In the genomic region with DNA sequence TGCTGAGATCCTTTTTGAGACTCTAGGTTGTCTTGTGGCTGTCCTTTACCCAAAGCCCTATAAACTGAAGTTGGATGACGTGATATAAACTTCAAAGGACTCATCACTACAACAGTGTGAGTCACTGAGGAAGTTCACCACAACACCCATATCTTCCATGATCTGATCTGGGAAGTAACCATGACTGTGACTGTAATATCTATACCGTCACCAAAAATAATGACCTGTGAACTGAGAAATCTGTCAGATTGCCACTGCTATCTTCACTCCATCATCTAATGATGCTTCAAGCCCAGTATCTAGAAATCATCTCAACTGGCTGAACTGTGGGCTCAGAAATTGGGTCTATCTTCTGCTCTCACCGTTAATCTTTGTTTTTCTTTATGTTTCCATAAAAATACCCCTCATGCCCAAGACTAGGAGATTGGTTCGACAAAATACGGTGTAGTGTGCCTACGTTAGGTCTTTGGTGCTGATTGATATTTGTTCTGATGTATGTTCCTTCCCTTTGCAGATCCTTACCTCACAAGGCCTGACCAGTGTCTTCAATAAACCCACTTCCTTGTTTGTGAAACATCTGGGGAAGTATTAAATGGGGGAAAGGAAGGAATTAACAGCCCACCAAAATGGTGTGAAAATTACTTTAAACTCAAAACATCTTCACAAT, we compare ENCODE assay signal across 14 cellular contexts.
DNase-seq lines count a peak whose midpoint lies in the region; FAIRE-seq and TF ChIP-seq lines count a peak whose summit lies in the region.
"Had no signal": no experiment of that assay in that cellular context is flagged by ENCODE, and none has a peak within 500 bp of the region (broad histone marks: within the 10 kb centered on the region; RNA-seq: fewer than 3 reads in every experiment).

No MANE protein-coding gene starts in this region.

- H3K9ac ChIP-seq in GM23248, result no peak overlapping the region
- no peak overlapping the region for H3K9ac ChIP-seq in fibroblast of lung (ENCODE audit: insufficient read depth, low read length)

- WGBS in GM23248 (ENCODE audit: low coverage in 1 of 2, low lambda C conversion rate in 2 of 2, missing lambda C conversion rate in 2 of 2), 2 experiments, result 68 to 73% methylated on average over 6 of the region's 6 CpGs

- FAIRE-seq in RCC 7860 (lab: Jason Lieb, UNC), result peak; percentile 42
- no peak for FAIRE-seq in GM19239 (lab: Jason Lieb, UNC)
- FAIRE-seq: colon had no signal

- peaks cover 4% of the 10 kb centered on the region; the same call in 1 of the 2 replicates for H3K4me1 ChIP-seq in GM23248 (ENCODE audit: insufficient read depth)
- H3K4me1 ChIP-seq in fibroblast of lung (ENCODE audit: control insufficient read depth, extremely low read depth, insufficient read depth, low read length), result no peaks in the 10 kb centered on the region
- H3K4me1 ChIP-seq: SJSA1 had no signal

- H3K36me3 ChIP-seq in GM23248 (ENCODE audit: low read depth) (no peaks in the 10 kb centered on the region), fibroblast of lung (ENCODE audit: control insufficient read depth, insufficient read depth, low read length) (no peaks in the 10 kb centered on the region)
- H3K36me3 ChIP-seq: SJSA1 had no signal

- H3K27ac ChIP-seq in GM23248, result no peak overlapping the region
- no peak overlapping the region for H3K27ac ChIP-seq in fibroblast of lung (ENCODE audit: insufficient read depth, low read length)
- H3K27ac ChIP-seq: HL-60, SJSA1 had no signal

- peak; percentile 89 for DNase-seq in A172 (ENCODE audit: low spot score)
- DNase-seq in GM23248, result peak; percentile 68
- peak; percentile 87 for DNase-seq in RCC 7860 (ENCODE audit: low spot score)
- DNase-seq in fibroblast of lung (ENCODE audit: low read depth in 2 of 2), result peak; percentile 9 to 57
- no peak for DNase-seq in stimulated activated naive CD4-positive, alpha-beta T cell (lab: John Stamatoyannopoulos, UW)
- DNase-seq in nucleus accumbens (lab: John Stamatoyannopoulos, UW), result no peak
- no peak for DNase-seq in GM19239 (ENCODE audit: insufficient read length, low spot score)
- no peak for DNase-seq in NCI-H524 treated with DMSO at 0.1 percent for 48 hours (lab: John Stamatoyannopoulos, UW)
- DNase-seq: activated CD4-positive, alpha-beta T cell treated with anti-CD3 and anti-CD28 coated beads for 1 hour; activated naive CD4-positive, alpha-beta T cell treated with anti-CD3 and anti-CD28 coated beads, Interleukin-2, amount 50 U/mL, for 16 hours; substantia nigra had no signal

- H2AFZ ChIP-seq in GM23248 (0 out of 2 replicates have a peak overlapping the region, but pooled peaks have one; percentile 39), fibroblast of lung (ENCODE audit: low read length) (no peak overlapping the region)

- no peaks in the 10 kb centered on the region for H3K27me3 ChIP-seq in GM23248 (replicated peaks; ENCODE audit: insufficient read depth)
- no peaks in the 10 kb centered on the region for H3K27me3 ChIP-seq in fibroblast of lung (ENCODE audit: control insufficient read depth, insufficient read depth, low read length)
- H3K27me3 ChIP-seq: SJSA1 had no signal

- H3F3A ChIP-seq in GM23248 (ENCODE audit: insufficient read depth), result no peaks in the 10 kb centered on the region

- H3K79me2 ChIP-seq in GM23248 (ENCODE audit: insufficient read depth) (no peaks in the 10 kb centered on the region), fibroblast of lung (ENCODE audit: control insufficient read depth, insufficient read depth, low read length) (no peaks in the 10 kb centered on the region)

- H3K9me2 ChIP-seq in GM23248 (ENCODE audit: insufficient read depth), result no peaks in the 10 kb centered on the region

- H3K4me2 ChIP-seq in GM23248 (ENCODE audit: unreplicated experiment), result no peak overlapping the region
- no peak overlapping the region for H3K4me2 ChIP-seq in fibroblast of lung (ENCODE audit: extremely low read depth, insufficient read depth, low read length)

- H3K9me3 ChIP-seq in GM23248 (ENCODE audit: low read depth), result no peaks in the 10 kb centered on the region
- no peaks in the 10 kb centered on the region for H3K9me3 ChIP-seq in fibroblast of lung (ENCODE audit: control insufficient read depth, insufficient read depth, low read depth, low read length)
- H3K9me3 ChIP-seq: SJSA1 had no signal

- TF ChIP-seq CTCF in fibroblast of lung (conservative IDR thresholded peaks at IDR 0.05 in 1 of 2, IDR thresholded peaks at IDR 0.05 in 1 of 2; ENCODE audit: low read depth in 1 of 2, low read length in 2 of 2), result no peak

- no peak overlapping the region for H3K4me3 ChIP-seq in GM23248
- no peak overlapping the region for H3K4me3 ChIP-seq in fibroblast of lung (replicated peaks in 1 of 4; ENCODE audit: control extremely low read depth in 1 of 4, insufficient read depth in 1 of 4, low read depth in 3 of 4, low read length in 4 of 4)
- H3K4me3 ChIP-seq: SJSA1 had no signal

- in situ Hi-C loops in GM23248 (cut with MboI), result no loop called here

- no peaks in the 10 kb centered on the region for H4K20me1 ChIP-seq in GM23248 (ENCODE audit: insufficient read depth)
- H4K20me1 ChIP-seq in fibroblast of lung (ENCODE audit: control insufficient read depth, extremely low read depth, insufficient read depth, low read length), result no peaks in the 10 kb centered on the region

Comparison
In these comparisons a context has a peak if more than half of its experiments do, and no peak if none do; other contexts are left out.
1. DNase-seq: peak in A172 (single experiment), GM23248 (single experiment), RCC 7860 (single experiment) and fibroblast of lung (2 of 2); none in stimulated activated naive CD4-positive, alpha-beta T cell (0 of 6), nucleus accumbens (0 of 56), GM19239 (single experiment) and NCI-H524 treated with DMSO at 0.1 percent for 48 hours (single experiment).